Comparison of ENCODE assay signal across 26 cellular contexts in genomic region chr7:55108401-55108800, GRCh38.
DNase-seq lines count a peak whose midpoint lies in the region; ATAC-seq and TF ChIP-seq lines count a peak whose summit lies in the region.
"Had no signal": no experiment of that assay in that cellular context is flagged by ENCODE, and none has a peak within 500 bp of the region (broad histone marks: within the 10 kb centered on the region; RNA-seq: fewer than 3 reads in every experiment).

No MANE protein-coding gene starts in this region.

- TF ChIP-seq POLR2A in body of pancreas (IDR thresholded peaks at IDR 0.05) = no peak

- H3K4me2 ChIP-seq in SK-N-SH = peak overlapping the region; percentile 62
- H3K4me2 ChIP-seq in hepatocyte = no peak overlapping the region
- no peak overlapping the region for H3K4me2 ChIP-seq in OCI-LY7 (ENCODE audit: low read length)

- intact Hi-C loops in body of pancreas (cut with DNase I) (no loop called here), upper lobe of right lung (cut with DNase I) (no loop called here), OCI-LY7 (cut with micrococcal nuclease; ENCODE audit: unreplicated experiment) (no loop called here), left lung (cut with DNase I) (no loop called here)

- H3K27ac ChIP-seq in SK-N-SH (ENCODE audit: low read depth in 2 of 2, low read length in 1 of 2) (peak overlapping the region; percentile 3 to 69; a peak in 2 of 4 replicates), body of pancreas (peak overlapping the region in 3 of 4 donors; percentile 24 to 58 (median 29)), hepatocyte (peak overlapping the region; percentile 81), upper lobe of right lung (no peak overlapping the region), OCI-LY7 (ENCODE audit: low read depth, low read length, poor library complexity, severe bottlenecking) (no peak overlapping the region), left lung (no peak overlapping the region)
- H3K27ac ChIP-seq: 22Rv1, cardiac muscle cell, coronary artery, esophagus muscularis mucosa, left ventricle myocardium inferior, testis, vagina had no signal

- CTCF ChIA-PET in SK-N-SH (lab: Yijun Ruan, JAX) = interaction anchor here (1.2 to 1.7 kb wide), 2 partner anchors 59 to 147 kb away, joined by 3 to 7 read pairs; no protein-coding TSS in a partner anchor
- CTCF ChIA-PET in OCI-LY7 (lab: Charles Lee; ENCODE audit: unreplicated experiment) = no interaction called here

- H3K79me2 ChIP-seq in SK-N-SH (ENCODE audit: insufficient read depth) = peaks cover 100% of the 10 kb centered on the region
- H3K79me2 ChIP-seq in hepatocyte = peaks cover 64% of the 10 kb centered on the region
- H3K79me2 ChIP-seq in OCI-LY7 (ENCODE audit: insufficient read depth, low read depth, low read length) = no peaks in the 10 kb centered on the region

- TF ChIP-seq EP300 in SK-N-SH (IDR thresholded peaks at IDR 0.05; ENCODE audit: borderline replicate concordance in 1 of 2, low read depth in 1 of 2, low read length in 1 of 2) = no peak

- H3F3A ChIP-seq in SK-N-SH (replicated peaks; ENCODE audit: insufficient read depth) = peaks cover 34% of the 10 kb centered on the region

- no peak overlapping the region for H3K9ac ChIP-seq in SK-N-SH

- H3K4me1 ChIP-seq in SK-N-SH (ENCODE audit: control insufficient read depth in 1 of 2, insufficient read depth in 2 of 2, low read depth in 1 of 2, low read length in 1 of 2) = peaks cover 61 to 65% of the 10 kb centered on the region in 2 experiments
- peaks cover 20% of the 10 kb centered on the region for H3K4me1 ChIP-seq in body of pancreas
- peaks cover 54% of the 10 kb centered on the region for H3K4me1 ChIP-seq in hepatocyte (ENCODE audit: insufficient read depth)
- H3K4me1 ChIP-seq in upper lobe of right lung = peaks cover 40% of the 10 kb centered on the region
- no peaks in the 10 kb centered on the region for H3K4me1 ChIP-seq in OCI-LY7 (ENCODE audit: insufficient read depth, low read length, poor library complexity, severe bottlenecking)
- H3K4me1 ChIP-seq in left lung = peaks cover 28% of the 10 kb centered on the region in 2 donors

- DNase-seq in SK-N-SH (no peak), body of pancreas (no peak), hepatocyte (ENCODE audit: low spot score) (no peak), upper lobe of right lung (no peak), OCI-LY7 (ENCODE audit: low spot score) (no peak), left lung (no peak)
- DNase-seq: activated CD4-positive, alpha-beta T cell treated with anti-CD3 and anti-CD28 coated beads for 4 hours; activated gamma-delta T cell treated with Interleukin-2 at 50 U/mL for 16 hours; activated T-cell treated with anti-CD3 and anti-CD28 coated beads, Interleukin-2, amount 50 U/mL, for 24 hours; AML-193; CD4-positive, alpha-beta memory T cell; left ventricle myocardium inferior; MG63; naive B cell; NCI-H2029 treated with DMSO at 0.1 percent for 48 hours; NCI-H2227 treated with DMSO at 0.1 percent for 48 hours; NCI-H69; stimulated activated naive CD4-positive, alpha-beta T cell treated with Interleukin-2 at 50 U/mL for 16 hours; testis had no signal

- no peak for TF ChIP-seq RAD21 in SK-N-SH (IDR thresholded peaks at IDR 0.05; ENCODE audit: low read length)

- ATAC-seq in SK-N-SH treated with all-trans-retinoic acid at 6 μM for 48 hours (no peak), body of pancreas (no peak), upper lobe of right lung (no peak), left lung (no peak), HG03196 (IDR thresholded peaks at IDR 0.05; ENCODE audit: unreplicated experiment) (no peak)

- H2AFZ ChIP-seq in SK-N-SH (ENCODE audit: low read depth) (no peak overlapping the region), hepatocyte (no peak overlapping the region), OCI-LY7 (ENCODE audit: low read length) (no peak overlapping the region)

- H3K4me3 ChIP-seq in SK-N-SH (ENCODE audit: low read depth in 2 of 2, low read length in 1 of 2) (no peak overlapping the region), body of pancreas (no peak overlapping the region), hepatocyte (no peak overlapping the region), upper lobe of right lung (no peak overlapping the region), OCI-LY7 (ENCODE audit: low read depth, low read length, poor library complexity, severe bottlenecking) (no peak overlapping the region), left lung (no peak overlapping the region)
- H3K4me3 ChIP-seq: cardiac muscle cell, coronary artery, esophagus muscularis mucosa, left ventricle myocardium inferior, MG63, vagina had no signal

- 97% methylated on average over 5 of the region's 5 CpGs for WGBS in SK-N-SH (ENCODE audit: low lambda C conversion rate)
- 90 to 96% methylated on average over 5 of the region's 5 CpGs for WGBS in body of pancreas, 2 donors
- 95% methylated on average over 5 of the region's 5 CpGs for WGBS in hepatocyte (ENCODE audit: low lambda C conversion rate, missing lambda C conversion rate)

- H3K9me2 ChIP-seq in SK-N-SH (no peaks in the 10 kb centered on the region), hepatocyte (replicated peaks; ENCODE audit: insufficient read depth) (no peaks in the 10 kb centered on the region), OCI-LY7 (ENCODE audit: insufficient read depth, low read length) (no peaks in the 10 kb centered on the region)

- peaks cover 0 to 4% of the 10 kb centered on the region in 2 experiments for H3K36me3 ChIP-seq in SK-N-SH (replicated peaks in 1 of 2; ENCODE audit: control insufficient read depth in 1 of 2, insufficient read depth in 2 of 2, low read length in 1 of 2)
- no peaks in the 10 kb centered on the region for H3K36me3 ChIP-seq in body of pancreas (replicated peaks in 1 of 2; ENCODE audit: insufficient read depth in 1 of 2, low read depth in 2 of 2)
- H3K36me3 ChIP-seq in hepatocyte (replicated peaks; ENCODE audit: insufficient read depth, low read depth) = no peaks in the 10 kb centered on the region
- no peaks in the 10 kb centered on the region for H3K36me3 ChIP-seq in upper lobe of right lung
- H3K36me3 ChIP-seq in OCI-LY7 (ENCODE audit: insufficient read depth, low read length) = no peaks in the 10 kb centered on the region
- H3K36me3 ChIP-seq in left lung = no peaks in the 10 kb centered on the region
- H3K36me3 ChIP-seq: cardiac muscle cell, esophagus muscularis mucosa, left ventricle myocardium inferior, vagina had no signal

- H4K20me1 ChIP-seq in SK-N-SH (ENCODE audit: insufficient read depth) = peaks cover 60% of the 10 kb centered on the region
- H4K20me1 ChIP-seq in hepatocyte (ENCODE audit: insufficient read depth, poor library complexity, severe bottlenecking) = no peaks in the 10 kb centered on the region
- no peaks in the 10 kb centered on the region for H4K20me1 ChIP-seq in OCI-LY7 (ENCODE audit: insufficient read depth, low read length)

- POLR2A ChIA-PET in SK-N-SH (lab: Yijun Ruan, JAX) = no interaction called here
- POLR2A ChIA-PET in OCI-LY7 (lab: Charles Lee) = no interaction called here

- no peak for TF ChIP-seq CTCF in SK-N-SH (IDR thresholded peaks at IDR 0.05)
- TF ChIP-seq CTCF in body of pancreas (IDR thresholded peaks at IDR 0.05) = no peak
- TF ChIP-seq CTCF in hepatocyte (IDR thresholded peaks at IDR 0.05; ENCODE audit: poor library complexity) = no peak
- TF ChIP-seq CTCF in upper lobe of right lung (IDR thresholded peaks at IDR 0.05) = no peak
- no peak for TF ChIP-seq CTCF in OCI-LY7 (conservative IDR thresholded peaks at IDR 0.05; ENCODE audit: low read length)
- TF ChIP-seq CTCF in left lung (IDR thresholded peaks at IDR 0.05) = no peak

- H3K9me3 ChIP-seq in SK-N-SH = no peaks in the 10 kb centered on the region
- H3K9me3 ChIP-seq in body of pancreas = no peaks in the 10 kb centered on the region
- H3K9me3 ChIP-seq in hepatocyte (ENCODE audit: low read depth) = no peaks in the 10 kb centered on the region
- no peaks in the 10 kb centered on the region for H3K9me3 ChIP-seq in upper lobe of right lung
- H3K9me3 ChIP-seq in OCI-LY7 (ENCODE audit: low read length) = no peaks in the 10 kb centered on the region
- H3K9me3 ChIP-seq in left lung = no peaks in the 10 kb centered on the region
- H3K9me3 ChIP-seq: esophagus muscularis mucosa, left ventricle myocardium inferior, MG63, testis, vagina had no signal

- no TSS peak for BruUV-seq in OCI-LY7 (replicated peaks; lab: Mats Ljungman, UMichigan)

- H3K27me3 ChIP-seq in SK-N-SH (ENCODE audit: insufficient read depth) (no peaks in the 10 kb centered on the region), body of pancreas (no peaks in the 10 kb centered on the region), hepatocyte (no peaks in the 10 kb centered on the region), upper lobe of right lung (no peaks in the 10 kb centered on the region), left lung (no peaks in the 10 kb centered on the region)
- H3K27me3 ChIP-seq: cardiac muscle cell, esophagus muscularis mucosa, MG63, testis, vagina had no signal

TF ChIP-seq in SK-N-SH treated with all-trans-retinoic acid at 6 μM for 48 hours, 23 proteins besides CTCF, POLR2A, EP300 and RAD21 (continues in another document):
- TF ChIP-seq, protein P1, sequence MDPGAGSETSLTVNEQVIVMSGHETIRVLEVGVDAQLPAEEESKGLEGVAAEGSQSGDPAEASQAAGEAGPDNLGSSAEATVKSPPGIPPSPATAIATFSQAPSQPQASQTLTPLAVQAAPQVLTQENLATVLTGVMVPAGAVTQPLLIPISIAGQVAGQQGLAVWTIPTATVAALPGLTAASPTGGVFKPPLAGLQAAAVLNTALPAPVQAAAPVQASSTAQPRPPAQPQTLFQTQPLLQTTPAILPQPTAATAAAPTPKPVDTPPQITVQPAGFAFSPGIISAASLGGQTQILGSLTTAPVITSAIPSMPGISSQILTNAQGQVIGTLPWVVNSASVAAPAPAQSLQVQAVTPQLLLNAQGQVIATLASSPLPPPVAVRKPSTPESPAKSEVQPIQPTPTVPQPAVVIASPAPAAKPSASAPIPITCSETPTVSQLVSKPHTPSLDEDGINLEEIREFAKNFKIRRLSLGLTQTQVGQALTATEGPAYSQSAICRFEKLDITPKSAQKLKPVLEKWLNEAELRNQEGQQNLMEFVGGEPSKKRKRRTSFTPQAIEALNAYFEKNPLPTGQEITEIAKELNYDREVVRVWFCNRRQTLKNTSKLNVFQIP (CRISPR knock-in tag; IDR thresholded peaks at IDR 0.05; ENCODE audit: borderline replicate concordance, low read depth) = no peak
- TF ChIP-seq ZC3H10 (CRISPR knock-in tag; IDR thresholded peaks at IDR 0.05) = no peak
- no peak for TF ChIP-seq SNAI2 (CRISPR knock-in tag; IDR thresholded peaks at IDR 0.05)
- no peak for TF ChIP-seq CREB5 (CRISPR knock-in tag; IDR thresholded peaks at IDR 0.05; ENCODE audit: low read depth)
- no peak for TF ChIP-seq ESRRG (CRISPR knock-in tag; IDR thresholded peaks at IDR 0.05)

Comparison
In these comparisons a context has a peak if more than half of its experiments do, and no peak if none do; other contexts are left out.
1. H3K27ac ChIP-seq: peak in SK-N-SH (2 of 2), body of pancreas (3 of 4) and hepatocyte (single experiment); none in upper lobe of right lung (single experiment), OCI-LY7 (single experiment) and left lung (0 of 2).